17 cellular contexts compared by ENCODE assay signal in genomic region chr17:47168896-47169295, GRCh38. TPM values are rescaled to one million over a fixed set of nuclear protein-coding genes. Genes with fewer than 3 reads are reported as not detected.
DNase-seq lines count a peak whose midpoint lies in the region; ATAC-seq and TF ChIP-seq lines count a peak whose summit lies in the region.
"Not testable (repeated sequence)": the region's sequence is repeated elsewhere in the genome, so short reads cannot be mapped to it uniquely, and the experiment has no call there.
"Had no signal": no experiment of that assay in that cellular context is flagged by ENCODE, and none has a peak within 500 bp of the region (broad histone marks: within the 10 kb centered on the region; RNA-seq: fewer than 3 reads in every experiment).

No MANE protein-coding gene starts in this region.

- H3K18ac ChIP-seq in mesendoderm (ENCODE audit: low read length), result not testable (repeated sequence)

- peaks cover 10% of the 10 kb centered on the region for H3K4me1 Mint-ChIP-seq in GM23338
- peaks cover 18% of the 10 kb centered on the region for H3K4me1 Mint-ChIP-seq in endodermal cell

- H3F3A ChIP-seq in GM23338 (replicated peaks; ENCODE audit: low read depth), result not testable (repeated sequence)

- not testable (repeated sequence) for H3K9ac ChIP-seq in endodermal cell (ENCODE audit: extremely low read depth, low read length, poor library complexity, severe bottlenecking); mesendoderm (ENCODE audit: low read length)

- not testable (repeated sequence) for H3K27me3 Mint-ChIP-seq in GM23338 (ENCODE audit: insufficient read depth, low read depth, poor library complexity); endodermal cell (ENCODE audit: insufficient read depth)

- not testable (repeated sequence) for H3K56ac ChIP-seq in mesendoderm (ENCODE audit: low read length)

- H3K79me2 ChIP-seq in GM23338 (replicated peaks; ENCODE audit: insufficient read depth), result peaks cover 30% of the 10 kb centered on the region
- not testable (repeated sequence) for H3K79me2 ChIP-seq in mesendoderm (ENCODE audit: control insufficient read depth, insufficient read depth, low read length)

- H3K4me2 ChIP-seq in GM23338; mesendoderm (ENCODE audit: low read length): not testable (repeated sequence)

- H3K27me3 ChIP-seq in GM23338 (ENCODE audit: insufficient read depth); endodermal cell (ENCODE audit: control insufficient read depth, insufficient read depth, low read length, poor library complexity, severe bottlenecking); cardiac muscle cell; mesendoderm (ENCODE audit: insufficient read depth, low read length, poor library complexity); thyroid gland: not testable (repeated sequence)

- not testable (repeated sequence) for H4K5ac ChIP-seq in mesendoderm (ENCODE audit: low read length)

- H3K4me1 ChIP-seq in GM23338 (ENCODE audit: insufficient read depth); endodermal cell (ENCODE audit: control insufficient read depth, insufficient read depth, low read length); mesendoderm (ENCODE audit: control insufficient read depth, low read depth, low read length): not testable (repeated sequence)
- H3K4me1 ChIP-seq in cardiac muscle cell (ENCODE audit: low read depth) (peaks cover 16% of the 10 kb centered on the region), thyroid gland (peaks cover 68 to 73% of the 10 kb centered on the region in 2 donors)

- not testable (repeated sequence) for DNase-seq in GM23338 (ENCODE audit: low spot score); cardiac muscle cell (ENCODE audit: low read depth in 1 of 2, low spot score in 1 of 2)
- DNase-seq in endodermal cell (peak; percentile 62), mesendoderm (peak; percentile 49), thyroid gland (peak; percentile 86 to 90)

- H3K4ac ChIP-seq in mesendoderm (ENCODE audit: low read depth, low read length), result not testable (repeated sequence)

- intact Hi-C loops in thyroid gland (cut with DNase I), result not testable (repeated sequence)

- not testable (repeated sequence) for H2BK15ac ChIP-seq in mesendoderm (replicated peaks; ENCODE audit: low read depth)

- H2BK120ac ChIP-seq in mesendoderm (ENCODE audit: low read depth, low read length), result not testable (repeated sequence)

- H4K20me1 ChIP-seq in GM23338 (replicated peaks; ENCODE audit: insufficient read depth), result not testable (repeated sequence)

- not testable (repeated sequence) for H3K9me3 Mint-ChIP-seq in GM23338, endodermal cell

- H2BK5ac ChIP-seq in mesendoderm (ENCODE audit: low read length), result not testable (repeated sequence)

- not testable (repeated sequence) for H3K4me3 ChIP-seq in GM23338; cardiac muscle cell; mesendoderm (ENCODE audit: low read length); thyroid gland (replicated peaks in 1 of 3)
- H3K4me3 ChIP-seq in endodermal cell (ENCODE audit: low read length), result peak overlapping the region; percentile 13

- H3K9me3 ChIP-seq in endodermal cell (ENCODE audit: control insufficient read depth, low read length), result peaks cover 23% of the 10 kb centered on the region
- not testable (repeated sequence) for H3K9me3 ChIP-seq in cardiac muscle cell (ENCODE audit: low read depth); thyroid gland

- not testable (repeated sequence) for H3K79me1 ChIP-seq in mesendoderm (ENCODE audit: low read length)

- TF ChIP-seq CTCF in GM23338 (conservative IDR thresholded peaks at IDR 0.05; ENCODE audit: low read depth in 2 of 2); endodermal cell (conservative IDR thresholded peaks at IDR 0.05); cardiac muscle cell (IDR thresholded peaks at IDR 0.05; ENCODE audit: low read depth, low read length); thyroid gland (IDR thresholded peaks at IDR 0.05): not testable (repeated sequence)

- H3K36me3 ChIP-seq in GM23338 (ENCODE audit: insufficient read depth); mesendoderm (ENCODE audit: control insufficient read depth, insufficient read depth, low read length); thyroid gland: not testable (repeated sequence)
- peaks cover 85% of the 10 kb centered on the region for H3K36me3 ChIP-seq in endodermal cell (ENCODE audit: control insufficient read depth, insufficient read depth, low read length)
- peaks cover 13% of the 10 kb centered on the region for H3K36me3 ChIP-seq in cardiac muscle cell

- H3K36me3 Mint-ChIP-seq in GM23338 (ENCODE audit: low read depth), result peaks cover 36% of the 10 kb centered on the region; the same call in 2 of the 3 replicates
- peaks cover 53% of the 10 kb centered on the region for H3K36me3 Mint-ChIP-seq in endodermal cell (ENCODE audit: low read depth)

- not testable (repeated sequence) for H2AFZ ChIP-seq in GM23338

- not testable (repeated sequence) for H3K4me3 Mint-ChIP-seq in GM23338, endodermal cell

- not testable (repeated sequence) for H2AK5ac ChIP-seq in mesendoderm (ENCODE audit: low read length)

- not testable (repeated sequence) for H3K9me2 ChIP-seq in GM23338 (ENCODE audit: insufficient read depth)

- not testable (repeated sequence) for TF ChIP-seq POLR2A in thyroid gland (IDR thresholded peaks at IDR 0.05)

- not testable (repeated sequence) for H3K23ac ChIP-seq in mesendoderm (ENCODE audit: low read length)

- not testable (repeated sequence) for ATAC-seq in GM23338

- H3K27ac Mint-ChIP-seq in GM23338, endodermal cell: not testable (repeated sequence)

- WGBS in endodermal cell (ENCODE audit: insufficient coverage in 1 of 2, insufficient read length in 1 of 2), 2 experiments, result 78 to 89% methylated on average over 3 to 4 of the region's 4 CpGs
- WGBS in mesendoderm (ENCODE audit: extremely low coverage, insufficient coverage, low lambda C conversion rate), result no CpG with 5 or more reads among the region's 4 CpGs
- 37 to 51% methylated on average over 4 of the region's 4 CpGs for WGBS in thyroid gland, 2 donors

- 0 out of 2 replicates have a peak overlapping the region, but pooled peaks have one; percentile 13 for H3K27ac ChIP-seq in GM23338 (ENCODE audit: low read depth)
- H3K27ac ChIP-seq in endodermal cell (ENCODE audit: low read depth, low read length); mesendoderm (ENCODE audit: low read depth, low read length): not testable (repeated sequence)
- peak overlapping the region; percentile 56 for H3K27ac ChIP-seq in cardiac muscle cell
- H3K27ac ChIP-seq in thyroid gland, result peak overlapping the region; percentile 88 to 90 (median 90)

- not testable (repeated sequence) for H4K8ac ChIP-seq in mesendoderm (ENCODE audit: low read depth, low read length)

RNA-seq across cellular contexts. Expression of gene CDC27, which starts 20.2 kb away (rescaled TPM):
- total RNA-seq in GM23338 (2014; rRNA removed; shearing (Covaris generic)), result 47.9 and 49.7 TPM in 2 replicates
- polyA plus RNA-seq in GM23338 (2016; fragmentation: Nextera tagmentation; extraction: Ambion mirVana), result 73.0 and 85.5 TPM in 2 replicates
- total RNA-seq in endodermal cell, result 100 to 1,000 TPM in 1 of 2 donors, 10 to 100 TPM in 1; 72.1 to 108 TPM
- polyA plus RNA-seq in endodermal cell (2013, experiment 1 of 2), result 69.1 TPM
- polyA plus RNA-seq in endodermal cell (2013, experiment 2 of 2), result 73.7 TPM
- total RNA-seq in cardiac muscle cell, result 54.5 and 85.4 TPM in 2 replicates
- 52.9 and 68.8 TPM in 2 replicates for polyA plus RNA-seq in cardiac muscle cell
- polyA plus RNA-seq in mesendoderm (2013, experiment 1 of 2), result 48.6 TPM
- 47.5 TPM for polyA plus RNA-seq in mesendoderm (2013, experiment 2 of 2)
- total RNA-seq in thyroid gland, result 100 to 1,000 TPM; 124 to 195 (median 181) TPM

RNA-seq across cellular contexts. Expression of gene MYL4, which starts 40.3 kb away (rescaled TPM):
- total RNA-seq in GM23338 (2014; rRNA removed; shearing (Covaris generic)), result not detected in 2 replicates
- polyA plus RNA-seq in GM23338 (2016; fragmentation: Nextera tagmentation; extraction: Ambion mirVana) (0.44 and 2.5 TPM in 2 replicates), cardiac muscle cell (3,500 and 5,148 TPM in 2 replicates)
- total RNA-seq in endodermal cell (10 to 100 TPM; 15.5 to 20.0 TPM), cardiac muscle cell (2,925 and 5,217 TPM in 2 replicates), thyroid gland (10 to 100 TPM in 1 of 4 donors, 1 to 10 TPM in 3; 5.2 to 11.0 (median 6.2) TPM)
- polyA plus RNA-seq in endodermal cell (2013, experiment 1 of 2), result 26.9 TPM
- 27.9 TPM for polyA plus RNA-seq in endodermal cell (2013, experiment 2 of 2)
- 1.1 TPM for polyA plus RNA-seq in mesendoderm (2013, experiment 1 of 2)
- 1.1 TPM for polyA plus RNA-seq in mesendoderm (2013, experiment 2 of 2)
- total RNA-seq: A172; A673; Caco-2; Calu3; CD4-positive, alpha-beta memory T cell; CD4-positive, alpha-beta T cell; CD4-positive, CD25-positive, alpha-beta regulatory T cell; CD8-positive, alpha-beta memory T cell; CD8-positive, alpha-beta T cell; Daoy had no signal
- polyA plus RNA-seq: A549; CD14-positive monocyte; CD4-positive, alpha-beta memory T cell; CD4-positive, CD25-positive, alpha-beta regulatory T cell; CD8-positive, alpha-beta memory T cell had no signal

Comparison
In these comparisons a context has a peak if more than half of its experiments do, and no peak if none do; other contexts are left out.
1. RNA of gene MYL4, which starts 40.3 kb away (total RNA-seq): 2,925 to 5,217 TPM in cardiac muscle cell; 15.5 to 20.0 TPM in endodermal cell, 5.2 to 11.0 TPM in thyroid gland and not detected in GM23338; every median in the first group is over 100 times any median in the second.